ENCODE assay signal across 29 cellular contexts in the genomic region with DNA sequence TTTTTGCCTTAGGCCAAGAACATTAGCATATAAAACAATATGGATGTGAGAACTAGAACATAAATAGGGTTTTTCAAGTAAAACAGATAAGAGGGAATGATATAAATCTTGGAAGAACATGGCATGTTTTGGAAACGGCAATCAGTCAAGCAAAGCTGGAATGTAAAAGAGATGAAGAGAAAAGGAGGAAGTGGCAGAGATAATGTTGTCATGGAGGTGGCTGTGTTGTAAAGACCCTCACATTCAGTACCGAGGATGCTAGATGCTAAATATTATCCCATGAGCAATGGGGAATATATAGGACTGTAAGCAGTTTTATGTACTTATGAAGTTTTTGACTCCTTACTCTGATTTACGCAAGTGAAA. TPM values are rescaled to one million over a fixed set of nuclear protein-coding genes. Genes with fewer than 3 reads are reported as not detected.
"Had no signal": no experiment of that assay in that cellular context is flagged by ENCODE, and none has a peak within 500 bp of the region (broad histone marks: within the 10 kb centered on the region; RNA-seq: fewer than 3 reads in every experiment).

No MANE protein-coding gene starts in this region.

- H3K9me3 ChIP-seq: esophagus squamous epithelium, gastrocnemius medialis, heart right ventricle, left lung had no signal

- H3K4me1 ChIP-seq: esophagus squamous epithelium, gastrocnemius medialis, heart right ventricle, left lung had no signal

- H3K4me1 Mint-ChIP-seq: memory B cell; naive thymus-derived CD4-positive, alpha-beta T cell had no signal

- DNase-seq: dermis blood vessel endothelial cell; dorsolateral prefrontal cortex; effector CD4-positive, alpha-beta T cell; effector memory CD4-positive, alpha-beta T cell; esophagus squamous epithelium; foreskin fibroblast; gastrocnemius medialis; glutamatergic neuron; head of caudate nucleus; heart right ventricle; hippocampal formation; left cardiac atrium; left lung; left ventricle myocardium superior; mammary epithelial cell; midbrain; naive thymus-derived CD4-positive, alpha-beta T cell had no signal

- H3K27me3 ChIP-seq: esophagus squamous epithelium, gastrocnemius medialis, heart right ventricle, left lung had no signal

- H3K9me3 Mint-ChIP-seq: memory B cell had no signal

- H3K36me3 ChIP-seq: esophagus squamous epithelium, gastrocnemius medialis, heart right ventricle, left lung had no signal

- H3K4me3 Mint-ChIP-seq: memory B cell; naive thymus-derived CD4-positive, alpha-beta T cell had no signal

- H3K27ac Mint-ChIP-seq: memory B cell; naive thymus-derived CD4-positive, alpha-beta T cell had no signal

- H3K36me3 Mint-ChIP-seq: memory B cell; naive thymus-derived CD4-positive, alpha-beta T cell had no signal

- H3K27me3 Mint-ChIP-seq: memory B cell had no signal

- H3K27ac ChIP-seq: coronary artery, dorsolateral prefrontal cortex, esophagus squamous epithelium, gastrocnemius medialis, heart right ventricle, left lung had no signal

- H3K4me3 ChIP-seq: coronary artery, dorsolateral prefrontal cortex, esophagus squamous epithelium, gastrocnemius medialis, heart right ventricle, left lung, lung had no signal

RNA-seq across cellular contexts. Expression of a gene that starts 0.7 kb away (rescaled TPM):
- total RNA-seq: dermis blood vessel endothelial cell; endothelial cell of umbilical vein; epithelial cell of proximal tubule; esophagus mucosa; glomerular endothelial cell; kidney epithelial cell; left lung; lower leg skin; mammary epithelial cell; mesenteric fat pad; mononuclear cell; naive thymus-derived CD4-positive, alpha-beta T cell had no signal
- polyA plus RNA-seq: endothelial cell of umbilical vein; keratinocyte; mammary epithelial cell; naive thymus-derived CD4-positive, alpha-beta T cell had no signal
